Comparison of ENCODE assay signal across 25 cellular contexts in the genomic region with DNA sequence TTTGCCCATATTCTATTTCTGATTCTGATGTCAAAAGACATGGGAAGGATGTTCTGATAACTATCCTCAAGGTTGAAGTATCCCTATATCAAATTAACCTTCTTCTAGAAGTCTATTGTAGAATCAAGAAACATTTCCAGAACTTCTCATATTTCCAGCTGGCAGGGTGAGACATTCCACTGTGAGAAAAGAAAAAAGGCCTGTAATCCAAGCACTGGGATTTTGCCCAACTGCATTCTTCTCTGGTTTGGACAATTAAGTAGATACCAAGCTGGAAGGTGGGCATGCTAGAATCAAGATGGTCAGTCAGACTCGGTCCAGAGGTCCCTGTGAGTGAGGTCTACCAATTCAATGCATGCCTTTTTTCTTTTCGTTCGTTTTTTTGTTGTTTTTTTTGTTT.
DNase-seq lines count a peak whose midpoint lies in the region; ATAC-seq, FAIRE-seq and TF ChIP-seq lines count a peak whose summit lies in the region.
"Had no signal": no experiment of that assay in that cellular context is flagged by ENCODE, and none has a peak within 500 bp of the region (broad histone marks: within the 10 kb centered on the region; RNA-seq: fewer than 3 reads in every experiment).

No MANE protein-coding gene starts in this region.

- no peak overlapping the region for H3K4me3 Mint-ChIP-seq in immature natural killer cell
- H3K4me3 Mint-ChIP-seq: CD4-positive, CD25-positive, alpha-beta regulatory T cell had no signal

- DNase-seq in astrocyte of the cerebellum (ENCODE audit: low read depth) = peak; percentile 33
- DNase-seq in fibroblast of peridontal ligament (ENCODE audit: extremely low read depth) = peak; percentile 16
- DNase-seq in urothelium cell line (ENCODE audit: low spot score) = no peak
- DNase-seq in immature natural killer cell = no peak
- no peak for DNase-seq in posterior cingulate gyrus
- DNase-seq: CD4-positive, CD25-positive, alpha-beta regulatory T cell; Karpas-422; MV-4-11; NCI-H1105; NCI-H146; NCI-H1930; NCI-H2107; NCI-H446; NCI-H526; NCI-H82; NK-92 treated with Interleukin-12 subunit alpha and Interleukin-12 subunit beta, amount 100 ng/mL, for 24 hours; PC-3 had no signal

- no peak overlapping the region for H3K27ac Mint-ChIP-seq in immature natural killer cell
- H3K27ac Mint-ChIP-seq: CD4-positive, CD25-positive, alpha-beta regulatory T cell had no signal

- H3K4me1 Mint-ChIP-seq in immature natural killer cell = no peaks in the 10 kb centered on the region
- H3K4me1 Mint-ChIP-seq: CD4-positive, CD25-positive, alpha-beta regulatory T cell had no signal

- FAIRE-seq in urothelium cell line (lab: Jason Lieb, UNC) = peak; percentile 50
- FAIRE-seq: A204.1, D721Med, GM19239 had no signal

- no peak for TF ChIP-seq RAD21 in Ishikawa (IDR thresholded peaks at IDR 0.05; ENCODE audit: low read depth)

- H3K27me3 Mint-ChIP-seq in immature natural killer cell (ENCODE audit: low read depth in 3 of 3) = no peaks in the 10 kb centered on the region
- H3K27me3 Mint-ChIP-seq: CD4-positive, CD25-positive, alpha-beta regulatory T cell had no signal

- intact Hi-C loops in posterior cingulate gyrus (cut with DNase I) = no loop called here

- H3K4me3 ChIP-seq in astrocyte of the cerebellum (ENCODE audit: low read depth, low read length) = no peak overlapping the region
- H3K4me3 ChIP-seq: BLaER1 had no signal

- no peak for TF ChIP-seq CTCF in astrocyte of the cerebellum (IDR thresholded peaks at IDR 0.05; ENCODE audit: low read depth, low read length, missing control alignments)

- peak; percentile 28; the same call in 1 of the 2 replicates for TF ChIP-seq EP300 in Ishikawa (IDR thresholded peaks at IDR 0.05; ENCODE audit: borderline replicate concordance)

- no peak for ATAC-seq in HG02571 (IDR thresholded peaks at IDR 0.05; ENCODE audit: unreplicated experiment)
- ATAC-seq: HCT116, PC-3, Right ventricle myocardium inferior had no signal

- in situ Hi-C loops in astrocyte of the cerebellum (cut with HindIII; ENCODE audit: low sequenced_read_pairs) = no loop called here

- peaks cover 3 to 18% (median 17%) of the 10 kb centered on the region in 3 donors for H3K36me3 Mint-ChIP-seq in immature natural killer cell

- no peaks in the 10 kb centered on the region for H3K9me3 Mint-ChIP-seq in immature natural killer cell
- H3K9me3 Mint-ChIP-seq: CD4-positive, CD25-positive, alpha-beta regulatory T cell had no signal

TF ChIP-seq in Ishikawa, 13 proteins besides CTCF, POLR2A, EP300 and RAD21:
- no peak for TF ChIP-seq CEBPB (IDR thresholded peaks at IDR 0.05)
- TF ChIP-seq NFIC (IDR thresholded peaks at IDR 0.05) = peak; percentile 76
- peak; percentile 74 for TF ChIP-seq TEAD4 (IDR thresholded peaks at IDR 0.05)
- TF ChIP-seq EGR1 (IDR thresholded peaks at IDR 0.05) = no peak

Comparison
In these comparisons a context has a peak if more than half of its experiments do, and no peak if none do; other contexts are left out.
1. DNase-seq: peak in astrocyte of the cerebellum (single experiment) and fibroblast of peridontal ligament (single experiment); none in urothelium cell line (single experiment), immature natural killer cell (0 of 3) and posterior cingulate gyrus (0 of 10).